In genomic region chr13:28623782-28624706, GRCh38 we compare ENCODE assay signal across 16 cellular contexts.
A peak's percentile ranks its signal among the peaks of the same experiment; 100 is the strongest.
DNase-seq lines count a peak whose midpoint lies in the region; ATAC-seq and TF ChIP-seq lines count a peak whose summit lies in the region.
"Had no signal": no experiment of that assay in that cellular context is flagged by ENCODE, and none has a peak within 500 bp of the region (broad histone marks: within the 10 kb centered on the region; RNA-seq: fewer than 3 reads in every experiment).

No MANE protein-coding gene starts in this region.

- ATAC-seq in GM21515 (IDR thresholded peaks at IDR 0.05; ENCODE audit: unreplicated experiment): no peak
- no peak for ATAC-seq in GM19351 (IDR thresholded peaks at IDR 0.05; ENCODE audit: unreplicated experiment)
- ATAC-seq: activated T-helper 17 cell treated with anti-CD3 and anti-CD28 coated beads, Interleukin-2, amount 50 U/mL, for 72 hours; T-cell had no signal

- no peak overlapping the region for H3K4me3 ChIP-seq in AG10803 (ENCODE audit: low read length)
- H3K4me3 ChIP-seq: left ventricle myocardium inferior, uterus had no signal

- no peak for TF ChIP-seq CTCF in AG10803 (conservative IDR thresholded peaks at IDR 0.05; ENCODE audit: low read length)

- peak; percentile 8 for DNase-seq in AG10803 (ENCODE audit: low read depth)
- peak; percentile 21 for DNase-seq in EL
- peak; percentile 44 for DNase-seq in NCI-H524 treated with DMSO at 0.1 percent for 48 hours (lab: John Stamatoyannopoulos, UW)
- DNase-seq in islet precursor cell: peak; percentile 76
- DNase-seq in NCI-H1930 (lab: John Stamatoyannopoulos, UW): no peak
- DNase-seq in stimulated activated CD4-positive, alpha-beta T cell treated with anti-CD3 and anti-CD28 coated beads, Interleukin-4, amount 100 ng/mL, for 24 hours: no peak
- DNase-seq: activated CD8-positive, alpha-beta memory T cell treated with anti-CD3 and anti-CD28 coated beads for 24 hours; foreskin melanocyte; left ventricle myocardium inferior; NK-92 treated with Interleukin-12 subunit alpha and Interleukin-12 subunit beta, amount 100 ng/mL, for 24 hours; stimulated activated naive CD4-positive, alpha-beta T cell treated with Interleukin-2 at 50 U/mL for 16 hours; T-cell; uterus had no signal

Comparison
In these comparisons a context has a peak if more than half of its experiments do, and no peak if none do; other contexts are left out.
1. DNase-seq: peak in AG10803 (single experiment), EL (single experiment), NCI-H524 treated with DMSO at 0.1 percent for 48 hours (single experiment) and islet precursor cell (single experiment); none in NCI-H1930 (0 of 2) and stimulated activated CD4-positive, alpha-beta T cell treated with anti-CD3 and anti-CD28 coated beads, Interleukin-4, amount 100 ng/mL, for 24 hours (single experiment).